25 cellular contexts compared by ENCODE assay signal in the genomic region with DNA sequence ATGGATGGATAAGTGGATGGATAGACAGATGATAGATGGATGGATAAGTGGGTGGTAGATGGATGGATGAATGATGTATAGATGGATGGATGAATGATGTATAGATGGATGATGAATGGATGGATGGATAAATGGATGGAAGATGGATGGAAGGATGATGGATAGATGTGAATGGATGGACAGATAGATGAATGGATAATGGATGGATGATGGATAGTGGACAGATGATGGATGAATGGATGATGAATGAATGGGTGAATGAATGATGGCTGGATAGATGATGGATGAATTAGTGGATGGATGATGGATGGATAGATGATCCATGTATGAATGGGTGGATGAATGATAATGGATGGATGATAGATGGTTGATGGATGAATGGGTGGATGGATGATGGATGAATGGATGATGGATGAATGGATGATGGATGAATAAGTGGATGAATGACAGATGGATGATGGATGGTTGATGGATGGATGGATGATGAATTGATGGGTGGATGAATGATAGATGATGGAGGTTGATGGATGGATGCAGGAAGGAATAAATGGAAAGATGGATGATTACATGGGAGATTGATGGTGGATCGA.
"Had no signal": no experiment of that assay in that cellular context is flagged by ENCODE, and none has a peak within 500 bp of the region (broad histone marks: within the 10 kb centered on the region; RNA-seq: fewer than 3 reads in every experiment).

No MANE protein-coding gene starts in this region.

- H3K27me3 ChIP-seq: gastrocnemius medialis, spleen, testis, transverse colon had no signal

- FAIRE-seq: colon, keratinocyte had no signal

- DNase-seq: effector CD8-positive, alpha-beta T cell; endodermal cell; foreskin fibroblast; gastrocnemius medialis; head of caudate nucleus; left ventricle myocardium superior; lower lobe of right lung; naive thymus-derived CD8-positive, alpha-beta T cell; nephron progenitor cell; nucleus accumbens; psoas muscle; right cardiac atrium; spleen; stimulated activated CD4-positive, alpha-beta T cell treated with anti-CD3 and anti-CD28 coated beads, Interleukin-4, amount 100 ng/mL, for 4 hours; stimulated activated naive CD8-positive, alpha-beta T cell treated with anti-CD3 and anti-CD28 coated beads, Interleukin-15, Interleukin-2, amounts not matched to agents 100 U/mL and 50 U/mL, for 24 hours; substantia nigra; testis; transverse colon had no signal

- H3K9me3 Mint-ChIP-seq: dendritic cell treated with granulocyte-macrophage colony-stimulating factor and Interleukin-4, amounts not matched to agents 40 ng/mL and 50 ng/mL, for 4 days; endodermal cell; stimulated activated memory B cell treated with anti-CD40 and anti-IgM and Interleukin-4, amounts not matched to agents 10 μg/mL and 1 μg/mL and 100 μg/mL, for 72 hours had no signal

- H3K36me3 Mint-ChIP-seq: naive thymus-derived CD8-positive, alpha-beta T cell; stimulated activated memory B cell treated with anti-CD40 and anti-IgM and Interleukin-4, amounts not matched to agents 10 μg/mL and 1 μg/mL and 100 μg/mL, for 72 hours had no signal

- H3K9me3 ChIP-seq: gastrocnemius medialis, lower lobe of right lung, psoas muscle, spleen, testis, transverse colon had no signal

- H3K27ac Mint-ChIP-seq: dendritic cell treated with granulocyte-macrophage colony-stimulating factor and Interleukin-4, amounts not matched to agents 40 ng/mL and 50 ng/mL, for 4 days; endodermal cell; naive thymus-derived CD8-positive, alpha-beta T cell; nephron progenitor cell; stimulated activated memory B cell treated with anti-CD40 and anti-IgM and Interleukin-4, amounts not matched to agents 10 μg/mL and 1 μg/mL and 100 μg/mL, for 72 hours had no signal

- H3K4me3 Mint-ChIP-seq: dendritic cell treated with granulocyte-macrophage colony-stimulating factor and Interleukin-4, amounts not matched to agents 40 ng/mL and 50 ng/mL, for 4 days; endodermal cell; naive thymus-derived CD8-positive, alpha-beta T cell; nephron progenitor cell; stimulated activated memory B cell treated with anti-CD40 and anti-IgM and Interleukin-4, amounts not matched to agents 10 μg/mL and 1 μg/mL and 100 μg/mL, for 72 hours had no signal

- ATAC-seq: esophagus mucosa; gastrocnemius medialis; left ventricle myocardium superior; lower lobe of right lung; naive thymus-derived CD8-positive, alpha-beta T cell; psoas muscle; right cardiac atrium; stimulated activated memory B cell treated with anti-CD40 and anti-IgM and Interleukin-4, amounts not matched to agents 10 μg/mL and 1 μg/mL and 100 μg/mL, for 72 hours; stimulated activated naive CD8-positive, alpha-beta T cell treated with anti-CD3 and anti-CD28 coated beads, Interleukin-15, Interleukin-2, amounts not matched to agents 100 U/mL and 50 U/mL, for 24 hours had no signal

- H3K36me3 ChIP-seq: gastrocnemius medialis, lower lobe of right lung, spleen, transverse colon had no signal

- H3K27ac ChIP-seq: epithelial cell of prostate, lower lobe of right lung, psoas muscle, transverse colon had no signal

- H3K4me1 Mint-ChIP-seq: stimulated activated memory B cell treated with anti-CD40 and anti-IgM and Interleukin-4, amounts not matched to agents 10 μg/mL and 1 μg/mL and 100 μg/mL, for 72 hours had no signal

- H3K4me3 ChIP-seq: gastrocnemius medialis, lower lobe of right lung, psoas muscle, skin epidermis, spleen, testis, transverse colon had no signal
